1 cellular context compared by ENCODE assay signal in the genomic region with DNA sequence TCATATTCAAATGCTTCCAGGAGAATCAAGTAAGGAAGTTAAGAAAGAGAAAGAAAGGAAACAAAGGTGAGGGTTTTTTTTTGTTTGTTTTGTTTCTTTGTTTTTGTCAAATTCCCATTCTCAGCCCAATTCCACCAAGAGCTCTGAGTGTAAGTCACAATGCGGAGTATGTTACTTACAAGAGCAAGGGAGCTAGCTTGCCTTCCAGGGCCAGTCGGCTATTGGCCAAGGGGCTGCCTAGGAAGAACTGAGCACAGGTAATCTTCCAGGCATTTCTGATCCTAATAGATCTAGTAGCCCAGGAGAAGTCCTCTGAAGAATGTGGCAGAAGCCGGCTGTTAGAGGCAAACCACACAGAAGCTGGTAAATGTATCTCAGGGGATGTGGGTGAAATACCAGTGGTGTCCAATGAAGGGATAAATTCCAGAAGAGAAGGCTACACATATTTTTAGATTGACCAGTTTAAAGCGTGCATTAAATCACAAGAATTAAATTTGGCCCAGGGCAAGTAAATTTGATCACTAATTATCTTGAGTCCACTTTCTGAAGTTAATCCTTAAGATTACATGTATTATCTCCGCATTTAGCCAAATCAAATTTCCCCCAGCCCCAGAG.
TF ChIP-seq lines count a peak whose summit lies in the region.

No MANE protein-coding gene starts in this region.

TF ChIP-seq in HepG2, 621 proteins besides CTCF, POLR2A, EP300 and RAD21 (continued from another document):
- TF ChIP-seq, protein P1, sequence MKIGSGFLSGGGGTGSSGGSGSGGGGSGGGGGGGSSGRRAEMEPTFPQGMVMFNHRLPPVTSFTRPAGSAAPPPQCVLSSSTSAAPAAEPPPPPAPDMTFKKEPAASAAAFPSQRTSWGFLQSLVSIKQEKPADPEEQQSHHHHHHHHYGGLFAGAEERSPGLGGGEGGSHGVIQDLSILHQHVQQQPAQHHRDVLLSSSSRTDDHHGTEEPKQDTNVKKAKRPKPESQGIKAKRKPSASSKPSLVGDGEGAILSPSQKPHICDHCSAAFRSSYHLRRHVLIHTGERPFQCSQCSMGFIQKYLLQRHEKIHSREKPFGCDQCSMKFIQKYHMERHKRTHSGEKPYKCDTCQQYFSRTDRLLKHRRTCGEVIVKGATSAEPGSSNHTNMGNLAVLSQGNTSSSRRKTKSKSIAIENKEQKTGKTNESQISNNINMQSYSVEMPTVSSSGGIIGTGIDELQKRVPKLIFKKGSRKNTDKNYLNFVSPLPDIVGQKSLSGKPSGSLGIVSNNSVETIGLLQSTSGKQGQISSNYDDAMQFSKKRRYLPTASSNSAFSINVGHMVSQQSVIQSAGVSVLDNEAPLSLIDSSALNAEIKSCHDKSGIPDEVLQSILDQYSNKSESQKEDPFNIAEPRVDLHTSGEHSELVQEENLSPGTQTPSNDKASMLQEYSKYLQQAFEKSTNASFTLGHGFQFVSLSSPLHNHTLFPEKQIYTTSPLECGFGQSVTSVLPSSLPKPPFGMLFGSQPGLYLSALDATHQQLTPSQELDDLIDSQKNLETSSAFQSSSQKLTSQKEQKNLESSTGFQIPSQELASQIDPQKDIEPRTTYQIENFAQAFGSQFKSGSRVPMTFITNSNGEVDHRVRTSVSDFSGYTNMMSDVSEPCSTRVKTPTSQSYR (CRISPR knock-in tag; IDR thresholded peaks at IDR 0.05; ENCODE audit: borderline replicate concordance), result no peak
- TF ChIP-seq HCFC1 (IDR thresholded peaks at IDR 0.05; ENCODE audit: low read depth, low read length), result no peak
- TF ChIP-seq ZNF780A (CRISPR knock-in tag; IDR thresholded peaks at IDR 0.05), result no peak
